In the genomic region with DNA sequence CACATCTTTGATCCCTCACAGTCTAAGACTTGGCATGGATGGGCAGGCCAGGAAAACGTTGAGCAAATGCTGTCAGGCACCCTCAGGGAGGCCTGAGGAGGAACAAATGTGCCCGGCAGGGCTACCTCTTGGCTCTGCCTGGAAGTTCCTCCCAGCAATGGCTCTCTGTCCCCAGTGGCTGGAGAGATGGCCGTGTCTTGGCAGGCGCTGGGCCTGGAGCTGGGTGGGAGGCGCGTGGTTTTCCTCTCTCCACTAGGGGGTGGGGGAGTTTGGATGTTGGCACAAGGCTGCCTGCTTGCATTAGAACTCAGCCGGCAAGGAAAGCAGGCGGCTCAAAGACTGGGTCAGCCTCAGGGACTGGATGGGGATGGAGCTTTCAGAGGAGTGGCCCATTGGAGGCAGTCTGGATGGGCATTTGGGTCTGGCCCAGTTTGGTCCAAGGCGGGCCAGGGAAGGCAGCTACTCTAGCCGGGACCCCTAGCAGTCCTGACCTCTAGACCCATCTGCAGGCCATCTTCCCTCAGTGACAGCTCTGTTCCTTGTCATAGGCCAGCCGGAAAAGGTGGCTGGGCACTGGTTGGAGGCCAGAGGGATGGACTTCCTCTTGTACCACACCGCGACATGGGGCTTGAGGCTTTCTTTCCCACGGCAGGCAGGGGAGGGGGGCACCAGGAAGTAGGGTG, we compare ENCODE assay signal across 11 cellular contexts.
A peak's percentile ranks its signal among the peaks of the same experiment; 100 is the strongest.
DNase-seq lines count a peak whose midpoint lies in the region; ATAC-seq and TF ChIP-seq lines count a peak whose summit lies in the region.
"Had no signal": no experiment of that assay in that cellular context is flagged by ENCODE, and none has a peak within 500 bp of the region (broad histone marks: within the 10 kb centered on the region; RNA-seq: fewer than 3 reads in every experiment).

No MANE protein-coding gene starts in this region.

- TF ChIP-seq CTCF in 22Rv1 (IDR thresholded peaks at IDR 0.05) (peak; percentile 22; the same call in 1 of the 2 replicates), mucosa of descending colon (IDR thresholded peaks at IDR 0.05) (no peak)

- no peaks in the 10 kb centered on the region for H3K4me1 ChIP-seq in mucosa of descending colon (ENCODE audit: low read depth)
- H3K4me1 ChIP-seq: prostate gland had no signal

- in situ Hi-C loops in G401 (cut with HindIII; ENCODE audit: low sequenced_read_pairs), result no loop called here

- H3K4me3 ChIP-seq in mucosa of descending colon, result no peak overlapping the region
- H3K4me3 ChIP-seq: prostate gland had no signal

- intact Hi-C loops in mucosa of descending colon (cut with DNase I, micrococcal nuclease), result no loop called here

- H3K27ac ChIP-seq in 22Rv1, result no peak overlapping the region
- H3K27ac ChIP-seq: prostate gland had no signal

- peak; percentile 13 for DNase-seq in G401 (ENCODE audit: low spot score)
- DNase-seq in hypothalamus (lab: John Stamatoyannopoulos, UW), result peak in 33 of 51 donors; percentile 9 to 66 (median 30)
- DNase-seq in SK-N-DZ (ENCODE audit: low spot score), result no peak
- DNase-seq in RPMI8226, result no peak
- DNase-seq in mucosa of descending colon, result no peak
- DNase-seq: activated T-cell treated with anti-CD3 and anti-CD28 coated beads, Interleukin-2, amount 50 U/mL, for 4 hours; NCI-H446 treated with DMSO at 0.1 percent for 48 hours had no signal

- ATAC-seq in SK-N-SH treated with all-trans-retinoic acid at 6 μM for 48 hours, result peak; percentile 28; the same call in 2 of the 3 replicates
- no peak for ATAC-seq in activated CD4-positive, CD25-positive, alpha-beta regulatory T cell treated with anti-CD3 and anti-CD28 coated beads, Interleukin-2, amount 50 U/mL, for 24 hours
- ATAC-seq in mucosa of descending colon, result no peak
- ATAC-seq: activated T-cell treated with anti-CD3 and anti-CD28 coated beads, Interleukin-2, amount 50 U/mL, for 4 hours had no signal

- H3K36me3 ChIP-seq in mucosa of descending colon (ENCODE audit: low read depth), result no peaks in the 10 kb centered on the region
- H3K36me3 ChIP-seq: prostate gland had no signal

- peaks cover 4% of the 10 kb centered on the region for H3K9me3 ChIP-seq in mucosa of descending colon
- H3K9me3 ChIP-seq: prostate gland had no signal

TF ChIP-seq in SK-N-SH treated with all-trans-retinoic acid at 6 μM for 48 hours, 23 proteins besides CTCF, POLR2A, EP300 and RAD21:
- TF ChIP-seq ZFP30 (CRISPR knock-in tag; IDR thresholded peaks at IDR 0.05) (no peak), ZC3H10 (CRISPR knock-in tag; IDR thresholded peaks at IDR 0.05) (no peak), ARNTL (CRISPR knock-in tag; IDR thresholded peaks at IDR 0.05; ENCODE audit: borderline replicate concordance, low read depth) (no peak)
- TF ChIP-seq, protein P1, sequence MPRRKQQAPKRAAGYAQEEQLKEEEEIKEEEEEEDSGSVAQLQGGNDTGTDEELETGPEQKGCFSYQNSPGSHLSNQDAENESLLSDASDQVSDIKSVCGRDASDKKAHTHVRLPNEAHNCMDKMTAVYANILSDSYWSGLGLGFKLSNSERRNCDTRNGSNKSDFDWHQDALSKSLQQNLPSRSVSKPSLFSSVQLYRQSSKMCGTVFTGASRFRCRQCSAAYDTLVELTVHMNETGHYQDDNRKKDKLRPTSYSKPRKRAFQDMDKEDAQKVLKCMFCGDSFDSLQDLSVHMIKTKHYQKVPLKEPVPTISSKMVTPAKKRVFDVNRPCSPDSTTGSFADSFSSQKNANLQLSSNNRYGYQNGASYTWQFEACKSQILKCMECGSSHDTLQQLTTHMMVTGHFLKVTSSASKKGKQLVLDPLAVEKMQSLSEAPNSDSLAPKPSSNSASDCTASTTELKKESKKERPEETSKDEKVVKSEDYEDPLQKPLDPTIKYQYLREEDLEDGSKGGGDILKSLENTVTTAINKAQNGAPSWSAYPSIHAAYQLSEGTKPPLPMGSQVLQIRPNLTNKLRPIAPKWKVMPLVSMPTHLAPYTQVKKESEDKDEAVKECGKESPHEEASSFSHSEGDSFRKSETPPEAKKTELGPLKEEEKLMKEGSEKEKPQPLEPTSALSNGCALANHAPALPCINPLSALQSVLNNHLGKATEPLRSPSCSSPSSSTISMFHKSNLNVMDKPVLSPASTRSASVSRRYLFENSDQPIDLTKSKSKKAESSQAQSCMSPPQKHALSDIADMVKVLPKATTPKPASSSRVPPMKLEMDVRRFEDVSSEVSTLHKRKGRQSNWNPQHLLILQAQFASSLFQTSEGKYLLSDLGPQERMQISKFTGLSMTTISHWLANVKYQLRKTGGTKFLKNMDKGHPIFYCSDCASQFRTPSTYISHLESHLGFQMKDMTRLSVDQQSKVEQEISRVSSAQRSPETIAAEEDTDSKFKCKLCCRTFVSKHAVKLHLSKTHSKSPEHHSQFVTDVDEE (CRISPR knock-in tag; IDR thresholded peaks at IDR 0.05), result no peak
- TF ChIP-seq, protein P2, sequence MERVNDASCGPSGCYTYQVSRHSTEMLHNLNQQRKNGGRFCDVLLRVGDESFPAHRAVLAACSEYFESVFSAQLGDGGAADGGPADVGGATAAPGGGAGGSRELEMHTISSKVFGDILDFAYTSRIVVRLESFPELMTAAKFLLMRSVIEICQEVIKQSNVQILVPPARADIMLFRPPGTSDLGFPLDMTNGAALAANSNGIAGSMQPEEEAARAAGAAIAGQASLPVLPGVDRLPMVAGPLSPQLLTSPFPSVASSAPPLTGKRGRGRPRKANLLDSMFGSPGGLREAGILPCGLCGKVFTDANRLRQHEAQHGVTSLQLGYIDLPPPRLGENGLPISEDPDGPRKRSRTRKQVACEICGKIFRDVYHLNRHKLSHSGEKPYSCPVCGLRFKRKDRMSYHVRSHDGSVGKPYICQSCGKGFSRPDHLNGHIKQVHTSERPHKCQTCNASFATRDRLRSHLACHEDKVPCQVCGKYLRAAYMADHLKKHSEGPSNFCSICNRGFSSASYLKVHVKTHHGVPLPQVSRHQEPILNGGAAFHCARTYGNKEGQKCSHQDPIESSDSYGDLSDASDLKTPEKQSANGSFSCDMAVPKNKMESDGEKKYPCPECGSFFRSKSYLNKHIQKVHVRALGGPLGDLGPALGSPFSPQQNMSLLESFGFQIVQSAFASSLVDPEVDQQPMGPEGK (CRISPR knock-in tag; IDR thresholded peaks at IDR 0.05; ENCODE audit: borderline replicate concordance), result no peak
TF ChIP-seq in SK-N-SH treated with all-trans-retinoic acid at 6 μM for 48 hours: peak in this region for 0.

Comparison
In these comparisons a context has a peak if more than half of its experiments do, and no peak if none do; other contexts are left out.
1. DNase-seq: peak in G401 (single experiment) and hypothalamus (33 of 51); none in SK-N-DZ (single experiment), RPMI8226 (single experiment) and mucosa of descending colon (0 of 3).